In the genomic region with DNA sequence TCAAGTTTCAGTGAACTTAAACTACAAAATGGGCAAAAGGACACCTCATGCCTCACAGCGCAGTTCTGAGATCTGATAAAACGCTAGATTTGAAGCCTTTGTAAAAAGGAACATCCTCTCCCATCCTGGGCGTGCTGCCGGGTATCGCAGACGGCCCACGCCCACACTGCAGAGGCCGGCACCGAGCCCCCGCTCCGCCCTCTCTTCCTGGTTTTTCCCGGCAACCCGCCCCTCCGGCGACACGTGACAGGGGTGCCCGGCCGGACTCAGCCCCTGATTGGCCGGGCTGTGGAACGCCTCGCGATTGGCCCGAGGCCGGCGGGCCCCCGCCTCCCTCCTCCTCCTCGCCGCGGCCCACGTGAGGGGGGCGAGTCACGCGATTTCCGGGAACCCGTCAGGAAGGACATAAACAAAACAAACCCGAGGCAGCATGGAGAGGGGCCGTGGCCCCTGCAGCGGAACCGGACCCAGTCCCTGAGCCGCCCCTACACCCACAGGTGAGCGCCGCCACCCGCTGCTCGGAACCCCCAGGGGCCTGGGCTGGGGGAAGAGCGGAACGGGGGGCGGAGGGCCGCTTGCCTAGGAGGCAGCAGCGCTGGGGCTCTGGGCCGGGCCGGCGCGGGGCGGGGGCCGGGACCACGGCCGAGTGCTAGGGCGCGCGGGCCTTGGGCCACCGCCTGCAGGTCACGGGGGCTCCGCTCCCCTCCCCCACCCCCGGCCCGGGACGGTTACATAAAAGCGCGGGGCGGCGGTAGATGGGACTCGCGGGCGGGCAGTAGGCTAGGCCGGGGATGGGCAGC, we compare ENCODE assay signal across 1 cellular context.
TF ChIP-seq lines count a peak whose summit lies in the region.

CREBRF (plus strand) TSS at position 370 of the 800 bp plus-strand sequence. CDS start 24,424 bp downstream, outside the sequence.

TF ChIP-seq in GM12878, 131 proteins besides CTCF, POLR2A, EP300 and RAD21 (continued from another document and continues in another):
- no peak for TF ChIP-seq ZBTB4 (CRISPR knock-in tag; IDR thresholded peaks at IDR 0.05)
- no peak; the same call in 1 of the 2 replicates for TF ChIP-seq CBFB (IDR thresholded peaks at IDR 0.05; ENCODE audit: low read depth)
- TF ChIP-seq BRCA1 (IDR thresholded peaks at IDR 0.05; ENCODE audit: low read depth, low read length) = no peak
- no peak for TF ChIP-seq BMI1 (IDR thresholded peaks at IDR 0.05; ENCODE audit: borderline replicate concordance)
- no peak for TF ChIP-seq ESRRA (IDR thresholded peaks at IDR 0.05; ENCODE audit: low read length)
- no peak; the same call in 1 of the 2 replicates for TF ChIP-seq PML (IDR thresholded peaks at IDR 0.05; ENCODE audit: low read length)
- no peak for TF ChIP-seq CHD4 (IDR thresholded peaks at IDR 0.05)
- TF ChIP-seq, protein P1, sequence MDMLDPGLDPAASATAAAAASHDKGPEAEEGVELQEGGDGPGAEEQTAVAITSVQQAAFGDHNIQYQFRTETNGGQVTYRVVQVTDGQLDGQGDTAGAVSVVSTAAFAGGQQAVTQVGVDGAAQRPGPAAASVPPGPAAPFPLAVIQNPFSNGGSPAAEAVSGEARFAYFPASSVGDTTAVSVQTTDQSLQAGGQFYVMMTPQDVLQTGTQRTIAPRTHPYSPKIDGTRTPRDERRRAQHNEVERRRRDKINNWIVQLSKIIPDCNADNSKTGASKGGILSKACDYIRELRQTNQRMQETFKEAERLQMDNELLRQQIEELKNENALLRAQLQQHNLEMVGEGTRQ (IDR thresholded peaks at IDR 0.05; ENCODE audit: borderline replicate concordance, low read depth, low read length) = peak; percentile 97
- TF ChIP-seq, protein P2, sequence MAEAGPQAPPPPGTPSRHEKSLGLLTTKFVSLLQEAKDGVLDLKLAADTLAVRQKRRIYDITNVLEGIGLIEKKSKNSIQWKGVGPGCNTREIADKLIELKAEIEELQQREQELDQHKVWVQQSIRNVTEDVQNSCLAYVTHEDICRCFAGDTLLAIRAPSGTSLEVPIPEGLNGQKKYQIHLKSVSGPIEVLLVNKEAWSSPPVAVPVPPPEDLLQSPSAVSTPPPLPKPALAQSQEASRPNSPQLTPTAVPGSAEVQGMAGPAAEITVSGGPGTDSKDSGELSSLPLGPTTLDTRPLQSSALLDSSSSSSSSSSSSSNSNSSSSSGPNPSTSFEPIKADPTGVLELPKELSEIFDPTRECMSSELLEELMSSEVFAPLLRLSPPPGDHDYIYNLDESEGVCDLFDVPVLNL (IDR thresholded peaks at IDR 0.05; ENCODE audit: low read depth, low read length) = no peak
- no peak for TF ChIP-seq BCL3 (IDR thresholded peaks at IDR 0.05; ENCODE audit: borderline replicate concordance, insufficient read depth, low read depth, low read length, poor library complexity, severe bottlenecking)
- peak; percentile 98 for TF ChIP-seq RAD51 (IDR thresholded peaks at IDR 0.05)
- peak; percentile 45 for TF ChIP-seq NR2F1 (conservative IDR thresholded peaks at IDR 0.05)
- TF ChIP-seq RELB (IDR thresholded peaks at IDR 0.05; ENCODE audit: low read depth) = peak; percentile 21; the same call in 1 of the 2 replicates
- TF ChIP-seq TCF12 (IDR thresholded peaks at IDR 0.05; ENCODE audit: low read depth, low read length) = no peak; the same call in 1 of the 2 replicates
- no peak for TF ChIP-seq PAX8 (IDR thresholded peaks at IDR 0.05)
- TF ChIP-seq SREBF1 (IDR thresholded peaks at IDR 0.05; ENCODE audit: low read length) = peak; percentile 71
- peak; percentile 22; the same call in 1 of the 2 replicates for TF ChIP-seq DPF2 (IDR thresholded peaks at IDR 0.05)
- TF ChIP-seq EED (IDR thresholded peaks at IDR 0.05; ENCODE audit: low read depth) = no peak; the same call in 1 of the 2 replicates
- peak; percentile 43; the same call in 1 of the 2 replicates for TF ChIP-seq ATF7 (IDR thresholded peaks at IDR 0.05; ENCODE audit: low read depth)
- TF ChIP-seq PBX3 (IDR thresholded peaks at IDR 0.05; ENCODE audit: insufficient replicate concordance, low read depth, low read length) = no peak
- TF ChIP-seq, protein P3, sequence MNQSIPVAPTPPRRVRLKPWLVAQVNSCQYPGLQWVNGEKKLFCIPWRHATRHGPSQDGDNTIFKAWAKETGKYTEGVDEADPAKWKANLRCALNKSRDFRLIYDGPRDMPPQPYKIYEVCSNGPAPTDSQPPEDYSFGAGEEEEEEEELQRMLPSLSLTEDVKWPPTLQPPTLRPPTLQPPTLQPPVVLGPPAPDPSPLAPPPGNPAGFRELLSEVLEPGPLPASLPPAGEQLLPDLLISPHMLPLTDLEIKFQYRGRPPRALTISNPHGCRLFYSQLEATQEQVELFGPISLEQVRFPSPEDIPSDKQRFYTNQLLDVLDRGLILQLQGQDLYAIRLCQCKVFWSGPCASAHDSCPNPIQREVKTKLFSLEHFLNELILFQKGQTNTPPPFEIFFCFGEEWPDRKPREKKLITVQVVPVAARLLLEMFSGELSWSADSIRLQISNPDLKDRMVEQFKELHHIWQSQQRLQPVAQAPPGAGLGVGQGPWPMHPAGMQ (IDR thresholded peaks at IDR 0.05; ENCODE audit: borderline replicate concordance) = no peak
- TF ChIP-seq LARP7 (IDR thresholded peaks at IDR 0.05) = peak; percentile 77; the same call in 1 of the 2 replicates
- peak; percentile 48; the same call in 1 of the 2 replicates for TF ChIP-seq CREM (IDR thresholded peaks at IDR 0.05; ENCODE audit: low read depth)
- TF ChIP-seq, protein P4, sequence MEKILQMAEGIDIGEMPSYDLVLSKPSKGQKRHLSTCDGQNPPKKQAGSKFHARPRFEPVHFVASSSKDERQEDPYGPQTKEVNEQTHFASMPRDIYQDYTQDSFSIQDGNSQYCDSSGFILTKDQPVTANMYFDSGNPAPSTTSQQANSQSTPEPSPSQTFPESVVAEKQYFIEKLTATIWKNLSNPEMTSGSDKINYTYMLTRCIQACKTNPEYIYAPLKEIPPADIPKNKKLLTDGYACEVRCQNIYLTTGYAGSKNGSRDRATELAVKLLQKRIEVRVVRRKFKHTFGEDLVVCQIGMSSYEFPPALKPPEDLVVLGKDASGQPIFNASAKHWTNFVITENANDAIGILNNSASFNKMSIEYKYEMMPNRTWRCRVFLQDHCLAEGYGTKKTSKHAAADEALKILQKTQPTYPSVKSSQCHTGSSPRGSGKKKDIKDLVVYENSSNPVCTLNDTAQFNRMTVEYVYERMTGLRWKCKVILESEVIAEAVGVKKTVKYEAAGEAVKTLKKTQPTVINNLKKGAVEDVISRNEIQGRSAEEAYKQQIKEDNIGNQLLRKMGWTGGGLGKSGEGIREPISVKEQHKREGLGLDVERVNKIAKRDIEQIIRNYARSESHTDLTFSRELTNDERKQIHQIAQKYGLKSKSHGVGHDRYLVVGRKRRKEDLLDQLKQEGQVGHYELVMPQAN (conservative IDR thresholded peaks at IDR 0.05) = peak; percentile 97
- TF ChIP-seq RBBP5 (conservative IDR thresholded peaks at IDR 0.05) = no peak
- 0 out of 2 replicates have a peak, but pooled peaks have one; percentile 9 for TF ChIP-seq MLLT1 (IDR thresholded peaks at IDR 0.05)
- TF ChIP-seq NBN (IDR thresholded peaks at IDR 0.05) = 0 out of 2 replicates have a peak, but pooled peaks have one; percentile 35
- TF ChIP-seq IKZF2 (IDR thresholded peaks at IDR 0.05) = peak in 1 of 2 experiments; percentile 47; a peak in 1 of 4 replicates
- no peak for TF ChIP-seq NR2C2 (IDR thresholded peaks at IDR 0.05; ENCODE audit: borderline replicate concordance, control insufficient read depth, insufficient read length, low read depth)
- TF ChIP-seq SIX5 (IDR thresholded peaks at IDR 0.05; ENCODE audit: low read depth, low read length, severe bottlenecking) = peak; percentile 59
- TF ChIP-seq, protein P5, sequence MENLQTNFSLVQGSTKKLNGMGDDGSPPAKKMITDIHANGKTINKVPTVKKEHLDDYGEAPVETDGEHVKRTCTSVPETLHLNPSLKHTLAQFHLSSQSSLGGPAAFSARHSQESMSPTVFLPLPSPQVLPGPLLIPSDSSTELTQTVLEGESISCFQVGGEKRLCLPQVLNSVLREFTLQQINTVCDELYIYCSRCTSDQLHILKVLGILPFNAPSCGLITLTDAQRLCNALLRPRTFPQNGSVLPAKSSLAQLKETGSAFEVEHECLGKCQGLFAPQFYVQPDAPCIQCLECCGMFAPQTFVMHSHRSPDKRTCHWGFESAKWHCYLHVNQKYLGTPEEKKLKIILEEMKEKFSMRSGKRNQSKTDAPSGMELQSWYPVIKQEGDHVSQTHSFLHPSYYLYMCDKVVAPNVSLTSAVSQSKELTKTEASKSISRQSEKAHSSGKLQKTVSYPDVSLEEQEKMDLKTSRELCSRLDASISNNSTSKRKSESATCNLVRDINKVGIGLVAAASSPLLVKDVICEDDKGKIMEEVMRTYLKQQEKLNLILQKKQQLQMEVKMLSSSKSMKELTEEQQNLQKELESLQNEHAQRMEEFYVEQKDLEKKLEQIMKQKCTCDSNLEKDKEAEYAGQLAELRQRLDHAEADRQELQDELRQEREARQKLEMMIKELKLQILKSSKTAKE (IDR thresholded peaks at IDR 0.05; ENCODE audit: low read depth, poor library complexity, severe bottlenecking) = no peak
- peak; percentile 92 for TF ChIP-seq RELA (IDR thresholded peaks at IDR 0.05; ENCODE audit: borderline replicate concordance, partially characterized antibody)
- no peak for TF ChIP-seq NFYA (IDR thresholded peaks at IDR 0.05; ENCODE audit: borderline replicate concordance, low read depth, low read length)
- TF ChIP-seq NRF1 (conservative IDR thresholded peaks at IDR 0.05; ENCODE audit: low read depth, low read length) = 0 out of 2 replicates have a peak, but pooled peaks have one; percentile 8
- no peak for TF ChIP-seq KLF5 (IDR thresholded peaks at IDR 0.05; ENCODE audit: partially characterized antibody)
- no peak for TF ChIP-seq KAT2A (conservative IDR thresholded peaks at IDR 0.05; ENCODE audit: control insufficient read depth, low read depth, low read length)
- TF ChIP-seq SREBF2 (IDR thresholded peaks at IDR 0.05; ENCODE audit: low read length) = peak; percentile 38; the same call in 1 of the 2 replicates
- TF ChIP-seq MTA2 (IDR thresholded peaks at IDR 0.05; ENCODE audit: low read depth) = 0 out of 2 replicates have a peak, but pooled peaks have one; percentile 12
- no peak for TF ChIP-seq EZH2 (IDR thresholded peaks at IDR 0.05; ENCODE audit: borderline replicate concordance, control insufficient read depth, low read depth, low read length)
- TF ChIP-seq SUPT20H (IDR thresholded peaks at IDR 0.05; ENCODE audit: borderline replicate concordance, control insufficient read depth, low read depth, low read length) = no peak
- no peak for TF ChIP-seq CBX5 (IDR thresholded peaks at IDR 0.05; ENCODE audit: low read depth)
- TF ChIP-seq JUNB (IDR thresholded peaks at IDR 0.05) = no peak
